6 cellular contexts compared by ENCODE assay signal in the genomic region with DNA sequence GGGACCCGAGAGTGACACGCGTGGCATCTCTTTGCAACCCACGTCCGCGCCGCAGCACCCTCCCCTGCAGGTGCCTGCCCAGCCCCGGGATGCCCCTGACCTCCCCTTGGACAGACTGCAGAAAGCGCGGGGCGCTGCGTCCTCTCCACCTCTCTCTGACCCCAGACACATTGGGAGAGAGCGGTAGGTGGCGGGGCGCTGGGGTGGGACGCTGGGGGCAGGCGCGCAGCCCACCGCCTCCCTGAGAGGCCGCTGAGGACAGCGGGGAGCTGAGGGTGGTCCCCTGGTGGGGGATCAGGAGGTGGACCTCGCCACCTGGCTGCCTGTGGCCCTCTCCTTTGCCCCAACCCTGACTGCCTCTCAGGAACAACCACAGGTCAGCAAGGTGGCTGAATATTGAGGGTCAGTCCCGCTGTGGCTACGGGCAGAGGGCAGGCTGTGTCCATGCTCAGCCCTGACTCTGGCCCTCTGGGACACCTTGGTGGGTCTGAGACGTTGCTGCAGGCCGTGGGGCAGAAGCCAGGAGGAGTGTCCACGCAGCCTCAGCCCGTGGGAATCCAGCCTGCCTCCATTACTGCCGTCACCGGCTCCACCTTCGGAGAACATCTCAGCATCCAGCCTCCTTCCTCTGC.
DNase-seq lines count a peak whose midpoint lies in the region; TF ChIP-seq lines count a peak whose summit lies in the region.

No MANE protein-coding gene starts in this region.

- DNase-seq in RKO (ENCODE audit: low spot score): peak; percentile 16
- DNase-seq in NCI-H1092 treated with DMSO at 0.1 percent for 48 hours (lab: John Stamatoyannopoulos, UW): no peak
- no peak for DNase-seq in KG1 (lab: John Stamatoyannopoulos, UW)
- DNase-seq in NCI-H1694 treated with DMSO at 0.1 percent for 48 hours (lab: John Stamatoyannopoulos, UW): no peak

- H3K4me3 ChIP-seq in iPS-18c (ENCODE audit: insufficient read depth, low read depth, low read length): peak overlapping the region; percentile 72

- H3K9me3 ChIP-seq in iPS-18c (ENCODE audit: control insufficient read depth, insufficient read depth, low read length): no peaks in the 10 kb centered on the region

- peak overlapping the region; percentile 95 for H3K27ac ChIP-seq in C4-2B

- TF ChIP-seq CTCF in C4-2B (conservative IDR thresholded peaks at IDR 0.05): no peak
